In genomic region chr10:123808873-123809272, GRCh38 we compare ENCODE assay signal across 12 cellular contexts.
DNase-seq lines count a peak whose midpoint lies in the region; ATAC-seq, FAIRE-seq and TF ChIP-seq lines count a peak whose summit lies in the region.
"Had no signal": no experiment of that assay in that cellular context is flagged by ENCODE, and none has a peak within 500 bp of the region (broad histone marks: within the 10 kb centered on the region; RNA-seq: fewer than 3 reads in every experiment).

No MANE protein-coding gene starts in this region.

- no peaks in the 10 kb centered on the region for H3K36me3 ChIP-seq in GM23248 (ENCODE audit: low read depth)
- H3K36me3 ChIP-seq in astrocyte (ENCODE audit: insufficient read depth, low read length) = no peaks in the 10 kb centered on the region
- no peaks in the 10 kb centered on the region for H3K36me3 ChIP-seq in OCI-LY7 (ENCODE audit: insufficient read depth, low read length)

- TF ChIP-seq CTCF in A549 (IDR thresholded peaks at IDR 0.05) (no peak), astrocyte (IDR thresholded peaks at IDR 0.05; ENCODE audit: insufficient read depth, low read depth, low read length) (no peak), OCI-LY7 (conservative IDR thresholded peaks at IDR 0.05; ENCODE audit: low read length) (no peak)

- in situ Hi-C loops in GM23248 (cut with MboI) = no loop called here

- H3K9me3 Mint-ChIP-seq in astrocyte (ENCODE audit: unreplicated experiment) = no peaks in the 10 kb centered on the region
- H3K9me3 Mint-ChIP-seq: CD8-positive, alpha-beta T cell had no signal

- TF ChIP-seq POLR2A in A549 (IDR thresholded peaks at IDR 0.05; ENCODE audit: low read length) = no peak

- H3K27ac ChIP-seq in A549 = peak overlapping the region in 1 of 2 experiments; percentile 45; a peak in 2 of 6 replicates
- peak overlapping the region; percentile 95 for H3K27ac ChIP-seq in GM23248
- no peak overlapping the region for H3K27ac ChIP-seq in astrocyte (ENCODE audit: low read depth, low read length)
- H3K27ac ChIP-seq in OCI-LY7 (ENCODE audit: low read depth, low read length, poor library complexity, severe bottlenecking) = no peak overlapping the region

- no peak for TF ChIP-seq RAD21 in A549 (conservative IDR thresholded peaks at IDR 0.05 in 1 of 2, IDR thresholded peaks at IDR 0.05 in 1 of 2)

- H3K9ac ChIP-seq in GM23248 = peak overlapping the region; percentile 72
- no peak overlapping the region for H3K9ac ChIP-seq in astrocyte (ENCODE audit: low read length)

- peaks cover 5% of the 10 kb centered on the region; the same call in 1 of the 3 replicates for H3K4me1 ChIP-seq in A549
- H3K4me1 ChIP-seq in GM23248 (ENCODE audit: insufficient read depth) = peaks cover 39% of the 10 kb centered on the region
- H3K4me1 ChIP-seq in astrocyte (ENCODE audit: insufficient read depth, low read length) = no peaks in the 10 kb centered on the region
- no peaks in the 10 kb centered on the region for H3K4me1 ChIP-seq in OCI-LY7 (ENCODE audit: insufficient read depth, low read length, poor library complexity, severe bottlenecking)

- peak overlapping the region; percentile 28 for H3K4me2 ChIP-seq in A549
- peak overlapping the region; percentile 78 for H3K4me2 ChIP-seq in GM23248 (ENCODE audit: unreplicated experiment)
- H3K4me2 ChIP-seq in astrocyte (ENCODE audit: low read length) = no peak overlapping the region
- H3K4me2 ChIP-seq in OCI-LY7 (ENCODE audit: low read length) = no peak overlapping the region

- H3K79me2 ChIP-seq in GM23248 (ENCODE audit: insufficient read depth) (no peaks in the 10 kb centered on the region), astrocyte (ENCODE audit: insufficient read depth, low read length) (no peaks in the 10 kb centered on the region), OCI-LY7 (ENCODE audit: insufficient read depth, low read depth, low read length) (no peaks in the 10 kb centered on the region)

- H4K20me1 ChIP-seq in GM23248 (ENCODE audit: insufficient read depth) (no peaks in the 10 kb centered on the region), astrocyte (ENCODE audit: insufficient read depth, low read length) (no peaks in the 10 kb centered on the region), OCI-LY7 (ENCODE audit: insufficient read depth, low read length) (no peaks in the 10 kb centered on the region)

- H3F3A ChIP-seq in GM23248 (ENCODE audit: insufficient read depth) = peaks cover 15% of the 10 kb centered on the region

- POLR2A ChIA-PET in A549 (lab: Yijun Ruan, JAX) = no interaction called here
- POLR2A ChIA-PET in OCI-LY7 (lab: Charles Lee) = no interaction called here

- no peak for FAIRE-seq in A549 (lab: Jason Lieb, UNC)
- peak; percentile 96 for FAIRE-seq in astrocyte (lab: Jason Lieb, UNC)

- ATAC-seq in A549 = peak; percentile 61 to 95; a peak in 4 of 6 replicates
- no peak for ATAC-seq in HG03139 (IDR thresholded peaks at IDR 0.05; ENCODE audit: unreplicated experiment)
- no peak for ATAC-seq in HG03354 (IDR thresholded peaks at IDR 0.05; ENCODE audit: poor library complexity, severe bottlenecking, unreplicated experiment)
- no peak for ATAC-seq in HG03196 (IDR thresholded peaks at IDR 0.05; ENCODE audit: unreplicated experiment)
- ATAC-seq: CD8-positive, alpha-beta T cell; T-helper 17 cell had no signal

- CTCF ChIA-PET in A549 (lab: Yijun Ruan, JAX) = no interaction called here
- CTCF ChIA-PET in OCI-LY7 (lab: Charles Lee; ENCODE audit: unreplicated experiment) = no interaction called here

- intact Hi-C loops in OCI-LY7 (cut with micrococcal nuclease; ENCODE audit: unreplicated experiment) = no loop called here

- H3K4me1 Mint-ChIP-seq in astrocyte (ENCODE audit: low read depth, unreplicated experiment) = peaks cover 22% of the 10 kb centered on the region
- H3K4me1 Mint-ChIP-seq: T-helper 17 cell had no signal

- no peaks in the 10 kb centered on the region for H3K36me3 Mint-ChIP-seq in astrocyte (ENCODE audit: low read depth, unreplicated experiment)
- H3K36me3 Mint-ChIP-seq: CD8-positive, alpha-beta T cell had no signal

- no peaks in the 10 kb centered on the region for H3K27me3 ChIP-seq in GM23248 (replicated peaks; ENCODE audit: insufficient read depth)
- H3K27me3 ChIP-seq in astrocyte (ENCODE audit: insufficient read depth, low read length) = no peaks in the 10 kb centered on the region

- H2AFZ ChIP-seq in GM23248 (peak overlapping the region; percentile 66), astrocyte (ENCODE audit: low read depth, low read length) (no peak overlapping the region), OCI-LY7 (ENCODE audit: low read length) (no peak overlapping the region)

- H3K4me3 ChIP-seq in A549 (no peak overlapping the region), GM23248 (peak overlapping the region; percentile 50), astrocyte (ENCODE audit: insufficient read depth, low read depth, low read length) (no peak overlapping the region), OCI-LY7 (ENCODE audit: low read depth, low read length, poor library complexity, severe bottlenecking) (no peak overlapping the region)

- TF ChIP-seq EP300 in A549 (IDR thresholded peaks at IDR 0.05) = no peak

- DNase-seq in A549 (ENCODE audit: low read depth in 1 of 2, low spot score in 1 of 2) = peak in 1 of 2 experiments; percentile 48
- peak; percentile 97 for DNase-seq in GM23248
- peak; percentile 54 for DNase-seq in astrocyte (ENCODE audit: low read depth)
- peak; percentile 56 for DNase-seq in glomerular endothelial cell (ENCODE audit: extremely low read depth, low read depth, low spot score)
- DNase-seq in OCI-LY7 (ENCODE audit: low spot score) = no peak
- DNase-seq: CD8-positive, alpha-beta T cell; NCI-H1105; NCI-H748 treated with DMSO at 0.1 percent for 48 hours; T-helper 17 cell had no signal

- H3K27ac Mint-ChIP-seq in astrocyte (ENCODE audit: unreplicated experiment) = peak overlapping the region; percentile 99
- H3K27ac Mint-ChIP-seq: CD8-positive, alpha-beta T cell; T-helper 17 cell had no signal

- no peaks in the 10 kb centered on the region for H3K9me3 ChIP-seq in A549
- no peaks in the 10 kb centered on the region for H3K9me3 ChIP-seq in GM23248 (ENCODE audit: low read depth)
- H3K9me3 ChIP-seq in astrocyte (ENCODE audit: insufficient read depth, low read depth, low read length) = no peaks in the 10 kb centered on the region
- H3K9me3 ChIP-seq in OCI-LY7 (ENCODE audit: low read length) = no peaks in the 10 kb centered on the region

- no peaks in the 10 kb centered on the region for H3K9me2 ChIP-seq in GM23248 (ENCODE audit: insufficient read depth)
- H3K9me2 ChIP-seq in OCI-LY7 (ENCODE audit: insufficient read depth, low read length) = no peaks in the 10 kb centered on the region

- H3K27me3 Mint-ChIP-seq in astrocyte (ENCODE audit: low read depth, unreplicated experiment) = no peaks in the 10 kb centered on the region

- WGBS in A549 (ENCODE audit: missing lambda C conversion rate) = 3% methylated on average over 5 of the region's 5 CpGs
- 1 to 7% methylated on average over 5 of the region's 5 CpGs for WGBS in GM23248 (ENCODE audit: low coverage in 1 of 2, low lambda C conversion rate in 2 of 2, missing lambda C conversion rate in 2 of 2), 2 experiments

- no TSS peak for BruUV-seq in OCI-LY7 (replicated peaks; lab: Mats Ljungman, UMichigan)

- H3K4me3 Mint-ChIP-seq in astrocyte (ENCODE audit: unreplicated experiment) = no peak overlapping the region
- H3K4me3 Mint-ChIP-seq: CD8-positive, alpha-beta T cell; T-helper 17 cell had no signal

TF ChIP-seq in A549, 52 proteins besides CTCF, POLR2A, EP300 and RAD21:
- TF ChIP-seq HES2 (IDR thresholded peaks at IDR 0.05) (no peak), NFE2L2 (conservative IDR thresholded peaks at IDR 0.05; ENCODE audit: low read length) (no peak), FOSB (CRISPR knock-in tag; IDR thresholded peaks at IDR 0.05) (no peak), EHF (CRISPR knock-in tag; IDR thresholded peaks at IDR 0.05) (no peak), PBX3 (IDR thresholded peaks at IDR 0.05) (no peak), E2F6 (IDR thresholded peaks at IDR 0.05; ENCODE audit: borderline replicate concordance, low read depth) (no peak), HOXB13 (CRISPR knock-in tag; IDR thresholded peaks at IDR 0.05; ENCODE audit: low read depth) (no peak), KDM1A (IDR thresholded peaks at IDR 0.05; ENCODE audit: low read depth) (no peak), RNF2 (IDR thresholded peaks at IDR 0.05; ENCODE audit: borderline replicate concordance, low read depth) (no peak), CEBPB (IDR thresholded peaks at IDR 0.05) (peak in 1 of 2 experiments; percentile 26; a peak in 1 of 4 replicates), HOXB5 (CRISPR knock-in tag; IDR thresholded peaks at IDR 0.05) (no peak), MAX (IDR thresholded peaks at IDR 0.05) (no peak), JUNB (IDR thresholded peaks at IDR 0.05) (0 out of 2 replicates have a peak, but pooled peaks have one; percentile 21), NR3C1 (IDR thresholded peaks at IDR 0.05) (no peak), HEYL (CRISPR knock-in tag; IDR thresholded peaks at IDR 0.05) (no peak), FOSL2 (IDR thresholded peaks at IDR 0.05) (no peak), FOSL2 (CRISPR knock-in tag; IDR thresholded peaks at IDR 0.05) (0 out of 2 replicates have a peak, but pooled peaks have one; percentile 3)

Comparison
In these comparisons a context has a peak if more than half of its experiments do, and no peak if none do; other contexts are left out.
1. ATAC-seq: peak in A549 (2 of 2); none in HG03139 (single experiment), HG03354 (single experiment) and HG03196 (single experiment).
2. H3K4me2 ChIP-seq: peak in A549 (single experiment) and GM23248 (single experiment); none in astrocyte (single experiment) and OCI-LY7 (single experiment).